ENCODE assay signal across 8 cellular contexts in genomic region chr12:8697476-8698131, GRCh38. TPM values are rescaled to one million over a fixed set of nuclear protein-coding genes. Genes with fewer than 3 reads are reported as not detected.
A peak's percentile ranks its signal among the peaks of the same experiment; 100 is the strongest.
DNase-seq lines count a peak whose midpoint lies in the region; ATAC-seq and TF ChIP-seq lines count a peak whose summit lies in the region.

Gene RIMKLB (plus strand): TSS chr12:8697991. CDS start chr12:8713867, 15,876 bp downstream.

- H3K36me3 Mint-ChIP-seq in activated naive CD4-positive, alpha-beta T cell treated with anti-CD3 and anti-CD28 coated beads, Interleukin-2, amount 50 U/mL, for 24 hours: peaks cover 1% of the 10 kb centered on the region

- H3K4me1 ChIP-seq in Karpas-422 (ENCODE audit: low read length): peaks cover 21% of the 10 kb centered on the region

- H3K9me3 Mint-ChIP-seq in activated naive CD4-positive, alpha-beta T cell treated with anti-CD3 and anti-CD28 coated beads, Interleukin-2, amount 50 U/mL, for 24 hours: no peaks in the 10 kb centered on the region

- no peak for TF ChIP-seq CTCF in omental fat pad (IDR thresholded peaks at IDR 0.05)

- no peaks in the 10 kb centered on the region for H3K27me3 Mint-ChIP-seq in activated naive CD4-positive, alpha-beta T cell treated with anti-CD3 and anti-CD28 coated beads, Interleukin-2, amount 50 U/mL, for 24 hours

- peaks cover 30% of the 10 kb centered on the region for H3K4me1 Mint-ChIP-seq in activated naive CD4-positive, alpha-beta T cell treated with anti-CD3 and anti-CD28 coated beads, Interleukin-2, amount 50 U/mL, for 24 hours

- H3K79me2 ChIP-seq in Karpas-422 (ENCODE audit: low read length): no peaks in the 10 kb centered on the region

- H2AFZ ChIP-seq in Karpas-422 (ENCODE audit: low read length): peak within 1 kb of the TSS; percentile 87

- in situ Hi-C loops in SK-MEL-5 (cut with HindIII; ENCODE audit: low pct_unique_long_range_greater_than_20kb, low sequenced_read_pairs): no loop called here

- H3K9me2 ChIP-seq in Karpas-422 (replicated peaks; ENCODE audit: insufficient read depth, low read length): no peaks in the 10 kb centered on the region

- peak within 1 kb of the TSS; percentile 54 for H3K9ac ChIP-seq in Karpas-422 (ENCODE audit: low read length)

- ATAC-seq in GM21717 (IDR thresholded peaks at IDR 0.05; ENCODE audit: unreplicated experiment) (peak; percentile 72), omental fat pad (ENCODE audit: low FRiP score) (peak; percentile 93)

- no peaks in the 10 kb centered on the region for H3K36me3 ChIP-seq in Karpas-422 (ENCODE audit: insufficient read depth, low read length)

- H3K4me3 Mint-ChIP-seq in activated naive CD4-positive, alpha-beta T cell treated with anti-CD3 and anti-CD28 coated beads, Interleukin-2, amount 50 U/mL, for 24 hours: peak within 1 kb of the TSS; percentile 96

- peak within 1 kb of the TSS; percentile 89 for H3K27ac Mint-ChIP-seq in activated naive CD4-positive, alpha-beta T cell treated with anti-CD3 and anti-CD28 coated beads, Interleukin-2, amount 50 U/mL, for 24 hours

- H3K9me3 ChIP-seq in Karpas-422 (ENCODE audit: low read length): no peaks in the 10 kb centered on the region

- no peaks in the 10 kb centered on the region for H3K27me3 ChIP-seq in Karpas-422 (ENCODE audit: low read length)

- no peaks in the 10 kb centered on the region for H4K20me1 ChIP-seq in Karpas-422 (ENCODE audit: insufficient read depth, low read depth, low read length)

- H3K27ac ChIP-seq in Karpas-422 (ENCODE audit: low read length): no peak within 1 kb of the TSS
- peak within 1 kb of the TSS; percentile 67 for H3K27ac ChIP-seq in substantia nigra (ENCODE audit: low read depth, low read length, poor library complexity, severe bottlenecking)

- H3K4me3 ChIP-seq in Karpas-422 (ENCODE audit: low read length): peak within 1 kb of the TSS; percentile 78

- peak within 1 kb of the TSS; percentile 78 for H3K4me2 ChIP-seq in Karpas-422 (ENCODE audit: low read depth, low read length, poor library complexity, severe bottlenecking)

- peak; percentile 63 for DNase-seq in DMS153 (lab: John Stamatoyannopoulos, UW)
- DNase-seq in Karpas-422: peak; percentile 77
- peak; percentile 81 for DNase-seq in SK-MEL-5 (ENCODE audit: low read depth, low spot score)
- DNase-seq in glomerular visceral epithelial cell (ENCODE audit: extremely low spot score): peak; percentile 85
- DNase-seq in omental fat pad (ENCODE audit: low spot score): peak; percentile 48
- peak in 48 of 49 donors; percentile 10 to 90 (median 59) for DNase-seq in substantia nigra (lab: John Stamatoyannopoulos, UW)

RNA-seq across cellular contexts. Expression of gene RIMKLB, which starts in this region (rescaled TPM):
- total RNA-seq in Karpas-422 (2014; rRNA removed; shearing (Covaris generic); ENCODE audit: low replicate concordance): 0.89 and 0.90 TPM in 2 replicates
- 29.2 and 33.3 TPM in 2 replicates for total RNA-seq in SK-MEL-5 (2014; rRNA removed; shearing (Covaris generic))
- 8.5 and 13.7 TPM in 2 replicates for polyA plus RNA-seq in SK-MEL-5 (2015; cell fraction: cytosol; rRNA removed)
- polyA plus RNA-seq in SK-MEL-5 (2015; cell fraction: nucleus; rRNA removed): 279 and 315 TPM in 2 replicates
- total RNA-seq in omental fat pad: 100 to 1,000 TPM in 1 of 4 donors, 10 to 100 TPM in 3; 53.9 to 202 (median 62.6) TPM

Comparison
In these comparisons a context has a peak if more than half of its experiments do, and no peak if none do; other contexts are left out.
1. RNA of gene RIMKLB (total RNA-seq): 53.9 to 202 TPM in omental fat pad and 29.2 to 33.3 TPM in SK-MEL-5; 0.89 to 0.90 TPM in Karpas-422; every median in the first group is over 10 times any median in the second.
2. Peak in DNase-seq, H3K4me3 ChIP-seq, H3K9ac ChIP-seq and H3K4me2 ChIP-seq in Karpas-422; RNA of the gene not detected or under 1 TPM.
3. Peak in every context shown above with its lines, with median percentiles within 50 percentile points of each other: DNase-seq.